In genomic region chr11:27310182-27310581, GRCh38 we compare ENCODE assay signal across 28 cellular contexts.
"Had no signal": no experiment of that assay in that cellular context is flagged by ENCODE, and none has a peak within 500 bp of the region (broad histone marks: within the 10 kb centered on the region; RNA-seq: fewer than 3 reads in every experiment).

No MANE protein-coding gene starts in this region.

- H3K27ac ChIP-seq: colonic mucosa, coronary artery, dorsolateral prefrontal cortex, epithelial cell of prostate, esophagus muscularis mucosa, esophagus squamous epithelium, foreskin keratinocyte, gastrocnemius medialis, gastroesophageal sphincter, heart left ventricle, heart right ventricle, hepatocyte had no signal

- H3K36me3 ChIP-seq: colonic mucosa, esophagus muscularis mucosa, esophagus squamous epithelium, gastrocnemius medialis, gastroesophageal sphincter, heart left ventricle, heart right ventricle had no signal

- H3K4me3 ChIP-seq: colonic mucosa, coronary artery, dorsolateral prefrontal cortex, esophagus muscularis mucosa, esophagus squamous epithelium, gastrocnemius medialis, gastroesophageal sphincter, heart left ventricle, heart right ventricle, hepatocyte had no signal

- H3K27me3 ChIP-seq: colonic mucosa, dorsolateral prefrontal cortex, esophagus muscularis mucosa, esophagus squamous epithelium, foreskin keratinocyte, gastrocnemius medialis, gastroesophageal sphincter, heart left ventricle, hepatocyte had no signal

- DNase-seq: colonic mucosa; cortex of kidney; dermis blood vessel endothelial cell; dorsolateral prefrontal cortex; effector CD4-positive, alpha-beta T cell; effector CD8-positive, alpha-beta T cell; effector memory CD4-positive, alpha-beta T cell; effector memory CD8-positive, alpha-beta T cell; endodermal cell; erythroblast; esophagus squamous epithelium; foreskin fibroblast; foreskin keratinocyte; foreskin melanocyte; gastrocnemius medialis; glutamatergic neuron; head of caudate nucleus; heart left ventricle; heart right ventricle had no signal

- H3K4me2 ChIP-seq: hepatocyte had no signal

- H3K4me1 ChIP-seq: colonic mucosa, esophagus muscularis mucosa, foreskin keratinocyte, gastrocnemius medialis, gastroesophageal sphincter, heart left ventricle, heart right ventricle had no signal

- H2AFZ ChIP-seq: hepatocyte had no signal

- H3K79me2 ChIP-seq: hepatocyte had no signal

- FAIRE-seq: endometrium, endothelial cell of umbilical vein, frontal cortex had no signal

- H3K9me3 ChIP-seq: colonic mucosa, esophagus muscularis mucosa, esophagus squamous epithelium, gastrocnemius medialis, gastroesophageal sphincter, heart left ventricle, heart right ventricle had no signal

- ATAC-seq: effector memory CD8-positive, alpha-beta T cell; esophagus mucosa; foreskin keratinocyte; gastrocnemius medialis; gastroesophageal sphincter; heart left ventricle; heart right ventricle had no signal
